In the genomic region with DNA sequence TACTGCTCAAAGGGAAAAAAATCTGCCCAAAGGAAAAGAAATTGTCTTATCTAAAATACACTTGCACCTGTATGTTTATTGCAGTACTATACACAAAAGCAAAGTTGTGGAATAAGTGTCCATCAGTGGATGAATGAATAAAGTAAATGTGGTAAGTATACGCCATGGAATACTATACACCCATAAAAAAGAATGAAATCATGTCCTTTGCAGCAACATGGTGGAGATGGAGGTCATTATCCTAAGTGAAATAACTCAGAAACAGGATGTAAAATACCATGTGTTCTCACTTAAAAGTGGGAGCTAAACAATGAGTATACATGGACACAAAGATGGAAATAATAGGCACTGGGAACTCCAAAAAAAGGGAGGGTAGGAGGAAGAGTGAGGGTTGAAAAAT, we compare ENCODE assay signal across 4 cellular contexts.
A peak's percentile ranks its signal among the peaks of the same experiment; 100 is the strongest.
TF ChIP-seq lines count a peak whose summit lies in the region.

No MANE protein-coding gene starts in this region.

TF ChIP-seq in A549, 52 proteins besides CTCF, POLR2A, EP300 and RAD21:
- TF ChIP-seq CHD4 (IDR thresholded peaks at IDR 0.05; ENCODE audit: borderline replicate concordance) (0 out of 2 replicates have a peak, but pooled peaks have one; percentile 44), CBX8 (IDR thresholded peaks at IDR 0.05) (no peak)

TF ChIP-seq in HEK293, 187 proteins besides CTCF, POLR2A, EP300 and RAD21:
- TF ChIP-seq GLIS1 (tag by site-specific recombination; IDR thresholded peaks at IDR 0.05) (no peak), ZNF146 (tag by site-specific recombination; IDR thresholded peaks at IDR 0.05) (peak; percentile 87)
TF ChIP-seq in HEK293: peak in this region for 1.

TF ChIP-seq in K562, 482 proteins besides CTCF, POLR2A, EP300 and RAD21:
- TF ChIP-seq FOXM1 (IDR thresholded peaks at IDR 0.05; ENCODE audit: low read depth) (no peak), FOXM1 (CRISPR knock-in tag; IDR thresholded peaks at IDR 0.05; ENCODE audit: low read depth) (no peak), ZNF146 (CRISPR knock-in tag; IDR thresholded peaks at IDR 0.05; ENCODE audit: unreplicated experiment) (peak; percentile 58), ASH1L (IDR thresholded peaks at IDR 0.05; ENCODE audit: borderline replicate concordance, low read depth, partially characterized antibody) (no peak), ZNF384 (IDR thresholded peaks at IDR 0.05; ENCODE audit: low read depth, low read length) (no peak)

TF ChIP-seq in H1, 55 proteins besides CTCF, POLR2A, EP300 and RAD21:
- 0 out of 2 replicates have a peak, but pooled peaks have one; percentile 37 for TF ChIP-seq KDM1A (IDR thresholded peaks at IDR 0.05; ENCODE audit: borderline replicate concordance, low read length)
- no peak for TF ChIP-seq SIX5 (IDR thresholded peaks at IDR 0.05; ENCODE audit: low read depth, low read length)
